ENCODE assay signal across 8 cellular contexts in the genomic region with DNA sequence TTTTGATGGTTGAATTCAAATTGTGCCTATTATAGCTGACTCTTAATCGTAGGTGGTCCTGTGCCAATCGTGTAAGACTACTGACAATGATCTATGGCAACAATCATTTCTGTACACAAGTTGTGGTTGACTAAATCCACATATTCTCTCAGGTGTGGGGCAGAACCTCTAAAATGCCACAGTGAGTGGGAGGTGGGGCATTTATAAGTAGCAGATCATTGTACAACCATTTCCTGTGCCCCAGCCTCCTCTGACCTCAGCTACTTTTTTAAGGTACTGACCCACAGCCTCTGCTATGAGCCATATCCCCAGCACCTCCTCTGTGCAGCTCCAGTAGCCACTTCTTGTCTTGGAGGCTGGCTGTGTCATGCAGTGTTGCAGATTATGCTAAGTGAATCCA. TPM values are rescaled to one million over a fixed set of nuclear protein-coding genes. Genes with fewer than 3 reads are reported as not detected.
A peak's percentile ranks its signal among the peaks of the same experiment; 100 is the strongest.
DNase-seq lines count a peak whose midpoint lies in the region; ATAC-seq and TF ChIP-seq lines count a peak whose summit lies in the region.

No MANE protein-coding gene starts in this region.

- no peak for TF ChIP-seq POLR2A in esophagus muscularis mucosa (IDR thresholded peaks at IDR 0.05; ENCODE audit: low read depth)

- H3K9me3 ChIP-seq in mucosa of rectum (ENCODE audit: control insufficient read depth in 2 of 2, low read length in 2 of 2) (no peaks in the 10 kb centered on the region), esophagus muscularis mucosa (no peaks in the 10 kb centered on the region)

- no peaks in the 10 kb centered on the region for H3K27me3 Mint-ChIP-seq in activated T-cell treated with anti-CD3 and anti-CD28 coated beads, Interleukin-2, amount 50 U/mL, for 4 hours (ENCODE audit: low read depth)

- H3K36me3 Mint-ChIP-seq in activated T-cell treated with anti-CD3 and anti-CD28 coated beads, Interleukin-2, amount 50 U/mL, for 4 hours (ENCODE audit: insufficient read depth) = no peaks in the 10 kb centered on the region

- no peak for TF ChIP-seq EP300 in esophagus muscularis mucosa (IDR thresholded peaks at IDR 0.05)

- no peaks in the 10 kb centered on the region for H3K9me3 Mint-ChIP-seq in activated T-cell treated with anti-CD3 and anti-CD28 coated beads, Interleukin-2, amount 50 U/mL, for 4 hours

- 60% methylated on average over 2 of the region's 2 CpGs for WGBS in esophagus muscularis mucosa

- no peak for DNase-seq in activated T-cell treated with anti-CD3 and anti-CD28 coated beads, Interleukin-2, amount 50 U/mL, for 4 hours
- no peak for DNase-seq in activated T-cell treated with anti-CD3 and anti-CD28 coated beads, Interleukin-2, amount 50 U/mL, for 1 hour
- no peak for DNase-seq in occipital lobe (lab: John Stamatoyannopoulos, UW)
- DNase-seq in KG1 (lab: John Stamatoyannopoulos, UW) = no peak
- no peak for DNase-seq in esophagus muscularis mucosa (ENCODE audit: extremely low spot score)

- H3K27me3 ChIP-seq in mucosa of rectum (ENCODE audit: control insufficient read depth in 2 of 2, insufficient read depth in 2 of 2, low read length in 2 of 2) (no peaks in the 10 kb centered on the region), esophagus muscularis mucosa (no peaks in the 10 kb centered on the region)

- peak overlapping the region in 1 of 2 donors; percentile 21 for H3K9ac ChIP-seq in mucosa of rectum (ENCODE audit: low read depth in 1 of 2, low read length in 2 of 2)

- ATAC-seq in activated T-cell treated with anti-CD3 and anti-CD28 coated beads, Interleukin-2, amount 50 U/mL, for 4 hours = peak; percentile 29 to 30
- peak; percentile 45 for ATAC-seq in HG03066 (IDR thresholded peaks at IDR 0.05; ENCODE audit: low read depth, unreplicated experiment)

- H3K4me3 ChIP-seq in mucosa of rectum (ENCODE audit: low read length in 2 of 2) (no peak overlapping the region), esophagus muscularis mucosa (no peak overlapping the region)

- H3K4me1 ChIP-seq in mucosa of rectum (ENCODE audit: control insufficient read depth in 2 of 2, insufficient read depth in 2 of 2, low read length in 2 of 2) = peaks cover 48 to 63% of the 10 kb centered on the region in 2 donors
- H3K4me1 ChIP-seq in esophagus muscularis mucosa = peaks cover 18 to 48% (median 32%) of the 10 kb centered on the region in 4 donors

- intact Hi-C loops in esophagus muscularis mucosa (cut with DNase I) = no loop called here

- TF ChIP-seq CTCF in VCaP (conservative IDR thresholded peaks at IDR 0.05) (no peak), esophagus muscularis mucosa (IDR thresholded peaks at IDR 0.05) (no peak)

- H3K27ac ChIP-seq in VCaP = peak overlapping the region; percentile 77
- peak overlapping the region; percentile 70 to 82 for H3K27ac ChIP-seq in mucosa of rectum (ENCODE audit: low read depth in 2 of 2, low read length in 2 of 2)
- H3K27ac ChIP-seq in esophagus muscularis mucosa (replicated peaks in 1 of 4) = no peak overlapping the region

- no peak overlapping the region for H3K4me3 Mint-ChIP-seq in activated T-cell treated with anti-CD3 and anti-CD28 coated beads, Interleukin-2, amount 50 U/mL, for 4 hours

- H3K36me3 ChIP-seq in mucosa of rectum (ENCODE audit: control insufficient read depth in 2 of 2, insufficient read depth in 2 of 2, low read length in 2 of 2) = no peaks in the 10 kb centered on the region
- H3K36me3 ChIP-seq in esophagus muscularis mucosa = no peaks in the 10 kb centered on the region

- peaks cover 27% of the 10 kb centered on the region for H3K4me1 Mint-ChIP-seq in activated T-cell treated with anti-CD3 and anti-CD28 coated beads, Interleukin-2, amount 50 U/mL, for 4 hours (ENCODE audit: low read depth)

RNA-seq across cellular contexts. Expression of gene RAPH1, which starts 48.6 kb away (rescaled TPM):
- total RNA-seq in activated T-cell treated with anti-CD3 and anti-CD28 coated beads, Interleukin-2, amount 50 U/mL, for 4 hours = 10 to 100 TPM; 12.0 to 12.9 (median 12.8) TPM
- total RNA-seq in occipital lobe = 39.9 TPM
- total RNA-seq in esophagus muscularis mucosa = 10 to 100 TPM; 15.4 to 20.4 (median 18.2) TPM

Comparison
In these comparisons a context has a peak if more than half of its experiments do, and no peak if none do; other contexts are left out.
1. H3K27ac ChIP-seq: peak in VCaP (single experiment) and mucosa of rectum (2 of 2); none in esophagus muscularis mucosa (0 of 4).